In genomic region chr3:73502609-73503560, GRCh38 we compare ENCODE assay signal across 8 cellular contexts.
DNase-seq lines count a peak whose midpoint lies in the region; ATAC-seq and TF ChIP-seq lines count a peak whose summit lies in the region.

No MANE protein-coding gene starts in this region.

- H3K4me3 Mint-ChIP-seq in MCF 10A (ENCODE audit: unreplicated experiment), result no peak overlapping the region

- H3K4me1 Mint-ChIP-seq in MCF 10A (ENCODE audit: insufficient read depth, unreplicated experiment), result no peaks in the 10 kb centered on the region

- intact Hi-C loops in MCF 10A (cut with micrococcal nuclease), result loop anchor here (1.0 to 5.0 kb wide), 4 partner anchors 48 to 656 kb away; partner anchors contain the start of gene SHQ1

- no TSS peak for BruUV-seq in MCF 10A (replicated peaks; lab: Mats Ljungman, UMichigan)

- CTCF ChIA-PET in MCF 10A (lab: Yijun Ruan, JAX), result interaction anchor here (0.6 to 9.9 kb wide), 61 partner anchors 9 to 590 kb away, joined by 3 to 200 read pairs (median 4); no protein-coding TSS in a partner anchor

- no peak overlapping the region for H3K27ac Mint-ChIP-seq in MCF 10A (ENCODE audit: low read depth, unreplicated experiment)

- H3K27me3 Mint-ChIP-seq in MCF 10A (ENCODE audit: insufficient read depth, unreplicated experiment), result peaks cover 10% of the 10 kb centered on the region

- H3K36me3 Mint-ChIP-seq in MCF 10A (ENCODE audit: insufficient read depth, unreplicated experiment), result no peaks in the 10 kb centered on the region

- POLR2A ChIA-PET in MCF 10A (lab: Yijun Ruan, JAX), result interaction anchor here (0.5 to 1.7 kb wide), 4 partner anchors 46 to 403 kb away, joined by 3 read pairs; no protein-coding TSS in a partner anchor

- ATAC-seq in HG02588 (IDR thresholded peaks at IDR 0.05; ENCODE audit: unreplicated experiment), result peak; percentile 69

- no peaks in the 10 kb centered on the region for H3K9me3 Mint-ChIP-seq in MCF 10A (ENCODE audit: unreplicated experiment)

- DNase-seq in activated gamma-delta T cell treated with Interleukin-2 at 50 U/mL for 16 hours, result peak; percentile 14
- DNase-seq in activated gamma-delta T cell (lab: John Stamatoyannopoulos, UW), result no peak
- DNase-seq in NCI-H1092 (lab: John Stamatoyannopoulos, UW), result peak; percentile 50
- DNase-seq in T-helper 1 cell, result peak in 3 of 5 donors; percentile 15 to 43 (median 41)
- DNase-seq in MCF 10A (ENCODE audit: unreplicated experiment), result peak; percentile 73
- DNase-seq in iris pigment epithelial cell (ENCODE audit: low read depth), result peak; percentile 91
- peak; percentile 33 for DNase-seq in stimulated activated CD4-positive, alpha-beta T cell treated with anti-CD3 and anti-CD28 coated beads, Interleukin-12 subunit alpha, Interleukin-12 subunit beta, amount 100 ng/mL, for 4 hours

- peak; percentile 69 for TF ChIP-seq CTCF in MCF 10A (IDR thresholded peaks at IDR 0.05; ENCODE audit: unreplicated experiment)
